Comparison of ENCODE assay signal across 11 cellular contexts in genomic region chr20:44137210-44137781, GRCh38. TPM values are rescaled to one million over a fixed set of nuclear protein-coding genes. Genes with fewer than 3 reads are reported as not detected.
DNase-seq lines count a peak whose midpoint lies in the region; ATAC-seq and TF ChIP-seq lines count a peak whose summit lies in the region.
"Had no signal": no experiment of that assay in that cellular context is flagged by ENCODE, and none has a peak within 500 bp of the region (broad histone marks: within the 10 kb centered on the region; RNA-seq: fewer than 3 reads in every experiment).

No MANE protein-coding gene starts in this region.

- TF ChIP-seq POLR2A in esophagus squamous epithelium (IDR thresholded peaks at IDR 0.05) (peak in 1 of 4 donors; percentile 2), transverse colon (IDR thresholded peaks at IDR 0.05) (no peak)

- TF ChIP-seq EP300 in Ishikawa (IDR thresholded peaks at IDR 0.05; ENCODE audit: borderline replicate concordance) (no peak), transverse colon (IDR thresholded peaks at IDR 0.05; ENCODE audit: low read depth) (no peak)

- ATAC-seq in GM18907 (IDR thresholded peaks at IDR 0.05; ENCODE audit: unreplicated experiment) (no peak), HG02610 (IDR thresholded peaks at IDR 0.05; ENCODE audit: unreplicated experiment) (no peak)
- ATAC-seq: K562 had no signal

- intact Hi-C loops in esophagus squamous epithelium (cut with DNase I) (no loop called here), transverse colon (cut with DNase I; ENCODE audit: low total_unique reads) (loop anchor here (5.0 kb wide), 1 partner anchor 50 kb away; the partner anchor contains the start of gene JPH2), A673 (cut with micrococcal nuclease; ENCODE audit: unreplicated experiment) (no loop called here)

- no peak overlapping the region for H2BK5ac ChIP-seq in mesendoderm (ENCODE audit: low read length)

- peaks cover 0 to 11% (median 0%) of the 10 kb centered on the region in 3 donors for H3K4me1 ChIP-seq in esophagus squamous epithelium
- no peaks in the 10 kb centered on the region for H3K4me1 ChIP-seq in mesendoderm (ENCODE audit: control insufficient read depth, low read depth, low read length)
- H3K4me1 ChIP-seq in transverse colon, result peaks cover 0 to 3% (median 0%) of the 10 kb centered on the region in 4 donors
- H3K4me1 ChIP-seq in A673 (ENCODE audit: insufficient read depth, low read length, poor library complexity, severe bottlenecking), result no peaks in the 10 kb centered on the region

- no peak overlapping the region for H3K4me2 ChIP-seq in mesendoderm (ENCODE audit: low read length)

- H3K27ac ChIP-seq in esophagus squamous epithelium (peak overlapping the region; percentile 8 to 87 (median 73)), mesendoderm (ENCODE audit: low read depth, low read length) (peak overlapping the region; percentile 30), transverse colon (peak overlapping the region; percentile 81 to 89 (median 82)), A673 (ENCODE audit: low read depth, low read length, poor library complexity, severe bottlenecking) (no peak overlapping the region)

- H3K4me3 ChIP-seq in esophagus squamous epithelium (no peak overlapping the region), mesendoderm (ENCODE audit: low read length) (no peak overlapping the region), transverse colon (no peak overlapping the region), A673 (ENCODE audit: low read depth, low read length, poor library complexity, severe bottlenecking) (no peak overlapping the region)
- H3K4me3 ChIP-seq: K562 had no signal

- H3K56ac ChIP-seq in mesendoderm (ENCODE audit: low read length), result peak overlapping the region; percentile 66

- H3K36me3 ChIP-seq in esophagus squamous epithelium (no peaks in the 10 kb centered on the region), mesendoderm (ENCODE audit: control insufficient read depth, insufficient read depth, low read length) (no peaks in the 10 kb centered on the region), transverse colon (no peaks in the 10 kb centered on the region), A673 (ENCODE audit: insufficient read depth, low read length, poor library complexity, severe bottlenecking) (no peaks in the 10 kb centered on the region)

- H3K23ac ChIP-seq in mesendoderm (ENCODE audit: low read length), result no peak overlapping the region

- no peak overlapping the region for H4K5ac ChIP-seq in mesendoderm (ENCODE audit: low read length)

- CTCF ChIA-PET in A673 (lab: Charles Lee), result no interaction called here

- no TSS peak for BruUV-seq in A673 (replicated peaks; lab: Mats Ljungman, UMichigan)

- H3K27me3 ChIP-seq in esophagus squamous epithelium (peaks cover 0 to 13% (median 0%) of the 10 kb centered on the region in 4 donors), mesendoderm (ENCODE audit: insufficient read depth, low read length, poor library complexity) (no peaks in the 10 kb centered on the region), transverse colon (peaks cover 9% of the 10 kb centered on the region), A673 (replicated peaks; ENCODE audit: insufficient read depth, low read depth, low read length, poor library complexity) (no peaks in the 10 kb centered on the region)

- POLR2A ChIA-PET in A673 (lab: Charles Lee; ENCODE audit: low non-redundant PET), result no interaction called here

- no peaks in the 10 kb centered on the region for H3K9me3 ChIP-seq in esophagus squamous epithelium
- H3K9me3 ChIP-seq in transverse colon, result no peaks in the 10 kb centered on the region
- H3K9me3 ChIP-seq in A673 (ENCODE audit: low read depth, low read length, poor library complexity, severe bottlenecking), result no peaks in the 10 kb centered on the region

- no peak overlapping the region for H2BK120ac ChIP-seq in mesendoderm (ENCODE audit: low read depth, low read length)

- H3K18ac ChIP-seq in mesendoderm (ENCODE audit: low read length), result peak overlapping the region; percentile 61

- in situ Hi-C loops in transverse colon (cut with MboI; ENCODE audit: low pct_ligation_motif_present in 1 of 4, low pct_unique_long_range_greater_than_20kb in 1 of 4, low sequenced_read_pairs in 3 of 4), result no loop called here

- no peaks in the 10 kb centered on the region for H3K79me2 ChIP-seq in mesendoderm (ENCODE audit: control insufficient read depth, insufficient read depth, low read length)

- H3K4ac ChIP-seq in mesendoderm (ENCODE audit: low read depth, low read length), result peak overlapping the region; percentile 94

- 20% methylated on average over 1 of the region's 18 CpGs; no CpG with 5 or more reads in 1 of the 2 donors for WGBS in esophagus squamous epithelium, 2 donors
- no CpG with 5 or more reads among the region's 18 CpGs for WGBS in mesendoderm (ENCODE audit: extremely low coverage, insufficient coverage, low lambda C conversion rate)
- WGBS in transverse colon (ENCODE audit: low coverage in 1 of 2), 2 donors, result 26% methylated on average over 13 of the region's 18 CpGs; no CpG with 5 or more reads in 1 of the 2 donors

- no peak overlapping the region for H2AK5ac ChIP-seq in mesendoderm (ENCODE audit: low read length)

- TF ChIP-seq CTCF in esophagus squamous epithelium (IDR thresholded peaks at IDR 0.05) (no peak), transverse colon (IDR thresholded peaks at IDR 0.05) (no peak), A673 (conservative IDR thresholded peaks at IDR 0.05; ENCODE audit: low read depth, low read length) (no peak)

- no peak for TF ChIP-seq RAD21 in Ishikawa (IDR thresholded peaks at IDR 0.05; ENCODE audit: low read depth)

- H3K79me1 ChIP-seq in mesendoderm (ENCODE audit: low read length), result no peaks in the 10 kb centered on the region

- DNase-seq in esophagus squamous epithelium (lab: John Stamatoyannopoulos, UW) (no peak), mesendoderm (peak; percentile 98), transverse colon (peak; percentile 41), DMS79 (lab: John Stamatoyannopoulos, UW) (no peak), A673 (ENCODE audit: low spot score) (no peak)
- DNase-seq: activated effector memory CD4-positive, alpha-beta T cell treated with anti-CD3 and anti-CD28 coated beads, Interleukin-2, amount 50 U/mL, for 16 hours; NCI-H82 had no signal

- no peak overlapping the region for H2BK15ac ChIP-seq in mesendoderm (replicated peaks; ENCODE audit: low read depth)

- no peak overlapping the region for H4K8ac ChIP-seq in mesendoderm (ENCODE audit: low read depth, low read length)

- no peak overlapping the region for H3K9ac ChIP-seq in mesendoderm (ENCODE audit: low read length)

TF ChIP-seq in Ishikawa, 13 proteins besides CTCF, POLR2A, EP300 and RAD21:
- 0 out of 2 replicates have a peak, but pooled peaks have one; percentile 26 for TF ChIP-seq NFIC (IDR thresholded peaks at IDR 0.05)
- no peak for TF ChIP-seq EGR1 (IDR thresholded peaks at IDR 0.05)
- no peak for TF ChIP-seq REST (IDR thresholded peaks at IDR 0.05; ENCODE audit: low read depth)
- TF ChIP-seq TCF12 (IDR thresholded peaks at IDR 0.05; ENCODE audit: low read depth), result no peak
- TF ChIP-seq, protein P1, sequence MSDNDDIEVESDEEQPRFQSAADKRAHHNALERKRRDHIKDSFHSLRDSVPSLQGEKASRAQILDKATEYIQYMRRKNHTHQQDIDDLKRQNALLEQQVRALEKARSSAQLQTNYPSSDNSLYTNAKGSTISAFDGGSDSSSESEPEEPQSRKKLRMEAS (IDR thresholded peaks at IDR 0.05), result no peak
- no peak for TF ChIP-seq TAF1 (IDR thresholded peaks at IDR 0.05; ENCODE audit: low read depth)
- TF ChIP-seq FOXM1 (IDR thresholded peaks at IDR 0.05; ENCODE audit: borderline replicate concordance, low read depth), result no peak
- TF ChIP-seq CEBPB (IDR thresholded peaks at IDR 0.05), result no peak
- TF ChIP-seq TEAD4 (IDR thresholded peaks at IDR 0.05), result 0 out of 2 replicates have a peak, but pooled peaks have one; percentile 20
- TF ChIP-seq, protein P2, sequence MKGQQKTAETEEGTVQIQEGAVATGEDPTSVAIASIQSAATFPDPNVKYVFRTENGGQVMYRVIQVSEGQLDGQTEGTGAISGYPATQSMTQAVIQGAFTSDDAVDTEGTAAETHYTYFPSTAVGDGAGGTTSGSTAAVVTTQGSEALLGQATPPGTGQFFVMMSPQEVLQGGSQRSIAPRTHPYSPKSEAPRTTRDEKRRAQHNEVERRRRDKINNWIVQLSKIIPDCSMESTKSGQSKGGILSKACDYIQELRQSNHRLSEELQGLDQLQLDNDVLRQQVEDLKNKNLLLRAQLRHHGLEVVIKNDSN (IDR thresholded peaks at IDR 0.05), result no peak
- TF ChIP-seq YY1 (IDR thresholded peaks at IDR 0.05; ENCODE audit: low read depth), result no peak
- no peak for TF ChIP-seq CREB1 (IDR thresholded peaks at IDR 0.05; ENCODE audit: low read depth)
- 0 out of 2 replicates have a peak, but pooled peaks have one; percentile 26 for TF ChIP-seq ZBTB7A (IDR thresholded peaks at IDR 0.05; ENCODE audit: low read depth)
TF ChIP-seq in Ishikawa: peak in this region for 3.

RNA-seq across cellular contexts. Expression of gene JPH2, which starts 49.7 kb away (rescaled TPM):
- total RNA-seq in esophagus squamous epithelium (10 to 100 TPM in 1 of 4 donors, 1 to 10 TPM in 3; 2.4 to 32.0 (median 6.8) TPM), transverse colon (100 to 1,000 TPM in 1 of 4 donors, 10 to 100 TPM in 2, 1 to 10 TPM in 1; 9.8 to 216 (median 18.3) TPM), A673 (2021) (1.0 and 1.1 TPM in 2 replicates)
- polyA plus RNA-seq in mesendoderm (2013, experiment 1 of 2), result 2.3 TPM
- 2.3 TPM for polyA plus RNA-seq in mesendoderm (2013, experiment 2 of 2)
- total RNA-seq: K562 had no signal
- polyA plus RNA-seq: K562 had no signal

Comparison
In these comparisons a context has a peak if more than half of its experiments do, and no peak if none do; other contexts are left out.
1. DNase-seq: peak in mesendoderm (single experiment) and transverse colon (single experiment); none in esophagus squamous epithelium (single experiment), DMS79 (single experiment) and A673 (single experiment).